15 cellular contexts compared by ENCODE assay signal in genomic region chr3:59820352-59820934, GRCh38.
DNase-seq lines count a peak whose midpoint lies in the region; ATAC-seq, FAIRE-seq and TF ChIP-seq lines count a peak whose summit lies in the region.
"Had no signal": no experiment of that assay in that cellular context is flagged by ENCODE, and none has a peak within 500 bp of the region (broad histone marks: within the 10 kb centered on the region; RNA-seq: fewer than 3 reads in every experiment).

No MANE protein-coding gene starts in this region.

- no peaks in the 10 kb centered on the region for H3K9me3 Mint-ChIP-seq in stimulated activated effector memory CD8-positive, alpha-beta T cell treated with anti-CD3 and anti-CD28 coated beads, Interleukin-12 subunit alpha, Interleukin-12 subunit beta, amount 100 ng/mL, for 72 hours
- H3K9me3 Mint-ChIP-seq: natural killer cell had no signal

- peaks cover 12% of the 10 kb centered on the region for H3K4me1 ChIP-seq in suprapubic skin
- H3K4me1 ChIP-seq: BE2C had no signal

- TF ChIP-seq EP300 in suprapubic skin (IDR thresholded peaks at IDR 0.05): no peak

- no peaks in the 10 kb centered on the region for H3K36me3 Mint-ChIP-seq in stimulated activated effector memory CD8-positive, alpha-beta T cell treated with anti-CD3 and anti-CD28 coated beads, Interleukin-12 subunit alpha, Interleukin-12 subunit beta, amount 100 ng/mL, for 72 hours

- H3K27ac ChIP-seq in epithelial cell of prostate: peak overlapping the region; percentile 81
- H3K27ac ChIP-seq in suprapubic skin: no peak overlapping the region
- H3K27ac ChIP-seq: upper lobe of left lung had no signal

- WGBS in suprapubic skin: 84% methylated on average over 3 of the region's 3 CpGs

- no peak overlapping the region for H3K27ac Mint-ChIP-seq in stimulated activated effector memory CD8-positive, alpha-beta T cell treated with anti-CD3 and anti-CD28 coated beads, Interleukin-12 subunit alpha, Interleukin-12 subunit beta, amount 100 ng/mL, for 72 hours
- H3K27ac Mint-ChIP-seq: activated CD4-positive, alpha-beta T cell treated with anti-CD3 and anti-CD28 coated beads, Interleukin-2, amount 10 ng/mL, durations not matched to agents 7 days and 5 days; natural killer cell had no signal

- FAIRE-seq in RCC 7860 (lab: Jason Lieb, UNC): no peak
- FAIRE-seq: frontal cortex had no signal

- H3K27me3 ChIP-seq in suprapubic skin: no peaks in the 10 kb centered on the region
- H3K27me3 ChIP-seq: BE2C, dorsolateral prefrontal cortex, upper lobe of left lung had no signal

- intact Hi-C loops in Right ventricle myocardium inferior (cut with DNase I): no loop called here

- peaks cover 5% of the 10 kb centered on the region for H3K9me3 ChIP-seq in suprapubic skin
- H3K9me3 ChIP-seq: BE2C, upper lobe of left lung had no signal

- H3K4me3 ChIP-seq in suprapubic skin: no peak overlapping the region
- H3K4me3 ChIP-seq: dorsolateral prefrontal cortex, upper lobe of left lung had no signal

- no peak overlapping the region for H3K4me3 Mint-ChIP-seq in stimulated activated effector memory CD8-positive, alpha-beta T cell treated with anti-CD3 and anti-CD28 coated beads, Interleukin-12 subunit alpha, Interleukin-12 subunit beta, amount 100 ng/mL, for 72 hours
- H3K4me3 Mint-ChIP-seq: activated CD4-positive, alpha-beta T cell treated with anti-CD3 and anti-CD28 coated beads, Interleukin-2, amount 10 ng/mL, durations not matched to agents 7 days and 5 days; natural killer cell had no signal

- no peak for TF ChIP-seq CTCF in suprapubic skin (IDR thresholded peaks at IDR 0.05)

- peak; percentile 46 for ATAC-seq in stimulated activated effector memory CD8-positive, alpha-beta T cell treated with anti-CD3 and anti-CD28 coated beads, Interleukin-12 subunit alpha, Interleukin-12 subunit beta, amount 100 ng/mL, for 72 hours
- no peak for ATAC-seq in Right ventricle myocardium inferior
- ATAC-seq: natural killer cell had no signal

- H3K4me1 Mint-ChIP-seq in stimulated activated effector memory CD8-positive, alpha-beta T cell treated with anti-CD3 and anti-CD28 coated beads, Interleukin-12 subunit alpha, Interleukin-12 subunit beta, amount 100 ng/mL, for 72 hours: no peaks in the 10 kb centered on the region

- DNase-seq in stimulated activated CD4-positive, alpha-beta T cell treated with anti-CD3 and anti-CD28 coated beads, Interleukin-15, amount 100 ng/mL, for 24 hours: peak; percentile 20
- DNase-seq in stimulated activated CD4-positive, alpha-beta T cell treated with anti-CD3 and anti-CD28 coated beads, Interleukin-2, amount 100 ng/mL, for 48 hours: no peak
- DNase-seq in RCC 7860 (ENCODE audit: low spot score) (peak; percentile 60), epithelial cell of prostate (ENCODE audit: low read depth, low spot score) (no peak), Right ventricle myocardium inferior (ENCODE audit: missing footprints) (no peak), Ammon's horn (ENCODE audit: low spot score) (no peak), suprapubic skin (ENCODE audit: low spot score in 2 of 2) (no peak)
- DNase-seq in stimulated activated effector memory CD8-positive, alpha-beta T cell treated with anti-CD3 and anti-CD28 coated beads, Interleukin-12 subunit alpha, Interleukin-12 subunit beta, amount 100 ng/mL, for 72 hours (ENCODE audit: low spot score in 2 of 2): no peak
- DNase-seq: activated CD4-positive, alpha-beta T cell treated with anti-CD3 and anti-CD28 coated beads, Interleukin-2, amount 10 ng/mL, durations not matched to agents 7 days and 5 days; BE2C; dorsolateral prefrontal cortex; natural killer cell; NCI-H1048; upper lobe of left lung had no signal

- no peak for TF ChIP-seq POLR2A in suprapubic skin (IDR thresholded peaks at IDR 0.05)

- H3K36me3 ChIP-seq in suprapubic skin: no peaks in the 10 kb centered on the region
- H3K36me3 ChIP-seq: BE2C, upper lobe of left lung had no signal

Comparison
In these comparisons a context has a peak if more than half of its experiments do, and no peak if none do; other contexts are left out.
1. DNase-seq: peak in stimulated activated CD4-positive, alpha-beta T cell treated with anti-CD3 and anti-CD28 coated beads, Interleukin-15, amount 100 ng/mL, for 24 hours (single experiment) and RCC 7860 (single experiment); none in stimulated activated CD4-positive, alpha-beta T cell treated with anti-CD3 and anti-CD28 coated beads, Interleukin-2, amount 100 ng/mL, for 48 hours (0 of 2), epithelial cell of prostate (single experiment), stimulated activated effector memory CD8-positive, alpha-beta T cell treated with anti-CD3 and anti-CD28 coated beads, Interleukin-12 subunit alpha, Interleukin-12 subunit beta, amount 100 ng/mL, for 72 hours (0 of 2), Right ventricle myocardium inferior (single experiment), Ammon's horn (single experiment) and suprapubic skin (0 of 2).